ENCODE assay signal across 8 cellular contexts in the genomic region with DNA sequence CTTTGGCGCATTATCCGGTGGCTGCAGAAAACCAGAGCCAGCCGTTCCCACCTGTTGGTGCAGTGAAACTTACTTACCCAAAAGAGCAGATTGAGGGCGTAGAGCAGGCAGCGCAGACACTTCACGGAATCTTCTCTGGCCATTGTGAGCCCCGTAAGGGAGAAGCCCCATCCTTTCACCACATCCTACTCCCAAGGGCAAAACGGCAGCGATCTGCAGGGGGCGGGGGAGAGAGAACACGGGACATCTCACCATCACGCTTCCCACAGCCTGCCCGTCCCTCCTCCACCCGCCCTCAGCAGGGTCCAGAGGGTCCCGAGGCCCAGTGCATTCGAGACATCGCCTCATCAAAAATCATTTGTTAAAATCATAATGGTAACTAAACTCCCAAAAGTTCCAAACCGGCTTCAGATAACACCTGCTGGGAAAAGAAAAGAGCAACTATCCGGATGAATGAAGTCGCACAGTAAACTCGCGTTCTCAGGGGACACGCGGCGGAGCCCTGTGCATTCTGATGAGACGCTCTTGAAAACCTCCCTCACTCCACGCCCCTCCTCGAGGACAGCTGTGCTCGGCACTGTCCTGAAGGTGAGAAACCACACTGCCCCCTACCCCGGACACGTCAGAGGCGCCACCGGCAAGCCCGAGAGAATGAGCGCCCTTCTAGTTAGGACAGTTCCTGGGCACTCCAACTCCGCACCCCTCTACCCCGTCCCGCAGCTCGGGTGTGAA. TPM values are rescaled to one million over a fixed set of nuclear protein-coding genes. Genes with fewer than 3 reads are reported as not detected.
DNase-seq lines count a peak whose midpoint lies in the region; ATAC-seq and TF ChIP-seq lines count a peak whose summit lies in the region.

No MANE protein-coding gene starts in this region.

- peak; percentile 13 for TF ChIP-seq CTCF in GM13976 (IDR thresholded peaks at IDR 0.05; ENCODE audit: borderline replicate concordance, control extremely low read depth, extremely low read depth, insufficient read depth, missing control alignments)
- TF ChIP-seq CTCF in activated CD8-positive, alpha-beta T cell treated with anti-CD3 and anti-CD28 coated beads for 36 hours (IDR thresholded peaks at IDR 0.05) = no peak
- no peak for TF ChIP-seq CTCF in foreskin fibroblast (IDR thresholded peaks at IDR 0.05; ENCODE audit: low read depth, low read length)

- H3K9me3 Mint-ChIP-seq in activated CD8-positive, alpha-beta T cell treated with anti-CD3 and anti-CD28 coated beads for 36 hours = no peaks in the 10 kb centered on the region
- no peaks in the 10 kb centered on the region for H3K9me3 Mint-ChIP-seq in natural killer cell treated with Interleukin-12 subunit alpha and Interleukin-12 subunit beta and Interleukin-15 and Interleukin-18, amount 100 ng/mL, for 72 hours

- in situ Hi-C loops in GM13976 (cut with MboI; ENCODE audit: low sequenced_read_pairs, unreplicated experiment) = no loop called here

- ATAC-seq in HG02642 (IDR thresholded peaks at IDR 0.05; ENCODE audit: poor library complexity, unreplicated experiment) = peak; percentile 75
- ATAC-seq in activated CD8-positive, alpha-beta T cell treated with anti-CD3 and anti-CD28 coated beads for 36 hours = peak; percentile 47
- peak; percentile 59 to 65 for ATAC-seq in natural killer cell treated with Interleukin-12 subunit alpha and Interleukin-12 subunit beta and Interleukin-15 and Interleukin-18, amount 100 ng/mL, for 72 hours

- no peak overlapping the region for H3K27ac Mint-ChIP-seq in activated CD8-positive, alpha-beta T cell treated with anti-CD3 and anti-CD28 coated beads for 36 hours
- no peak overlapping the region for H3K27ac Mint-ChIP-seq in natural killer cell treated with Interleukin-12 subunit alpha and Interleukin-12 subunit beta and Interleukin-15 and Interleukin-18, amount 100 ng/mL, for 72 hours

- POLR2A ChIA-PET in activated CD8-positive, alpha-beta T cell treated with anti-CD3 and anti-CD28 coated beads for 36 hours (lab: Charles Lee) = no interaction called here

- peaks cover 5% of the 10 kb centered on the region for H3K4me1 Mint-ChIP-seq in activated CD8-positive, alpha-beta T cell treated with anti-CD3 and anti-CD28 coated beads for 36 hours (ENCODE audit: low read depth)
- H3K4me1 Mint-ChIP-seq in natural killer cell treated with Interleukin-12 subunit alpha and Interleukin-12 subunit beta and Interleukin-15 and Interleukin-18, amount 100 ng/mL, for 72 hours (ENCODE audit: low read depth in 2 of 2) = peaks cover 6 to 11% of the 10 kb centered on the region in 2 donors

- intact Hi-C loops in activated CD8-positive, alpha-beta T cell treated with anti-CD3 and anti-CD28 coated beads for 36 hours (cut with micrococcal nuclease) = no loop called here

- H3K27me3 Mint-ChIP-seq in activated CD8-positive, alpha-beta T cell treated with anti-CD3 and anti-CD28 coated beads for 36 hours = peaks cover 58% of the 10 kb centered on the region
- H3K27me3 Mint-ChIP-seq in natural killer cell treated with Interleukin-12 subunit alpha and Interleukin-12 subunit beta and Interleukin-15 and Interleukin-18, amount 100 ng/mL, for 72 hours = peaks cover 35 to 54% of the 10 kb centered on the region in 2 donors

- no peaks in the 10 kb centered on the region for H3K36me3 Mint-ChIP-seq in activated CD8-positive, alpha-beta T cell treated with anti-CD3 and anti-CD28 coated beads for 36 hours (ENCODE audit: low read depth)
- no peaks in the 10 kb centered on the region for H3K36me3 Mint-ChIP-seq in natural killer cell treated with Interleukin-12 subunit alpha and Interleukin-12 subunit beta and Interleukin-15 and Interleukin-18, amount 100 ng/mL, for 72 hours

- peak overlapping the region; percentile 65 to 70 for H3K4me3 ChIP-seq in foreskin fibroblast (ENCODE audit: low read depth in 1 of 2, low read length in 2 of 2)

- DNase-seq in 8988T (peak; percentile 15), GM13976 (ENCODE audit: low spot score) (peak; percentile 81), NCI-H1694 (lab: John Stamatoyannopoulos, UW) (peak; percentile 20), foreskin fibroblast (peak in 1 of 2 donors; percentile 40), SIG-M5 (lab: John Stamatoyannopoulos, UW) (no peak)
- peak; percentile 12 for DNase-seq in activated CD8-positive, alpha-beta T cell treated with anti-CD3 and anti-CD28 coated beads for 36 hours
- no peak for DNase-seq in natural killer cell treated with Interleukin-12 subunit alpha and Interleukin-12 subunit beta and Interleukin-15 and Interleukin-18, amount 100 ng/mL, for 72 hours (ENCODE audit: low spot score)

- peak overlapping the region; percentile 66 for H3K4me3 Mint-ChIP-seq in activated CD8-positive, alpha-beta T cell treated with anti-CD3 and anti-CD28 coated beads for 36 hours
- H3K4me3 Mint-ChIP-seq in natural killer cell treated with Interleukin-12 subunit alpha and Interleukin-12 subunit beta and Interleukin-15 and Interleukin-18, amount 100 ng/mL, for 72 hours = peak overlapping the region; percentile 76

- CTCF ChIA-PET in activated CD8-positive, alpha-beta T cell treated with anti-CD3 and anti-CD28 coated beads for 36 hours (lab: Charles Lee) = interaction anchor here (1.5 to 2.3 kb wide), 2 partner anchors 10 to 51 kb away, joined by 3 to 6 read pairs; no protein-coding TSS in a partner anchor

RNA-seq across cellular contexts. Expression of a gene that starts 1.2 kb away (rescaled TPM):
- not detected for total RNA-seq in activated CD8-positive, alpha-beta T cell treated with anti-CD3 and anti-CD28 coated beads for 36 hours
- not detected for total RNA-seq in natural killer cell treated with Interleukin-12 subunit alpha and Interleukin-12 subunit beta and Interleukin-15 and Interleukin-18, amount 100 ng/mL, for 72 hours

Comparison
In these comparisons a context has a peak if more than half of its experiments do, and no peak if none do; other contexts are left out.
1. DNase-seq: peak in 8988T (single experiment), GM13976 (single experiment), NCI-H1694 (single experiment) and activated CD8-positive, alpha-beta T cell treated with anti-CD3 and anti-CD28 coated beads for 36 hours (single experiment); none in natural killer cell treated with Interleukin-12 subunit alpha and Interleukin-12 subunit beta and Interleukin-15 and Interleukin-18, amount 100 ng/mL, for 72 hours (single experiment) and SIG-M5 (single experiment).
2. Peak in every context shown above with its lines, with median percentiles within 50 percentile points of each other: ATAC-seq.